ENCODE assay signal across 18 cellular contexts in genomic region chr6:143018955-143019354, GRCh38.
"Had no signal": no experiment of that assay in that cellular context is flagged by ENCODE, and none has a peak within 500 bp of the region (broad histone marks: within the 10 kb centered on the region; RNA-seq: fewer than 3 reads in every experiment).

No MANE protein-coding gene starts in this region.

- H3K9ac ChIP-seq: parathyroid adenoma had no signal

- H2AFZ ChIP-seq: parathyroid adenoma had no signal

- ATAC-seq: activated CD4-positive, alpha-beta T cell treated with anti-CD3 and anti-CD28 coated beads for 36 hours; activated naive CD4-positive, alpha-beta T cell treated with anti-CD3 and anti-CD28 coated beads, Interleukin-2, amount 50 U/mL, for 72 hours; left ventricle myocardium superior; naive thymus-derived CD4-positive, alpha-beta T cell; right lobe of liver; stimulated activated memory B cell treated with anti-CD40 and anti-IgM and Interleukin-4, amounts not matched to agents 10 μg/mL and 1 μg/mL and 100 μg/mL, for 72 hours; WTC11 had no signal

- H3K9me3 ChIP-seq: adrenal gland, right lobe of liver, testis had no signal

- H3K4me3 ChIP-seq: adrenal gland, dorsolateral prefrontal cortex, right lobe of liver, testis had no signal

- DNase-seq: activated CD4-positive, alpha-beta memory T cell treated with anti-CD3 and anti-CD28 coated beads for 36 hours; activated CD4-positive, alpha-beta T cell treated with anti-CD3 and anti-CD28 coated beads for 36 hours; activated gamma-delta T cell treated with Interleukin-2 at 50 U/mL for 16 hours; activated T-cell treated with anti-CD3 and anti-CD28 coated beads for 4 hours; adrenal gland; caudate nucleus; dorsolateral prefrontal cortex; immature natural killer cell; left ventricle myocardium superior; mesendoderm; naive thymus-derived CD4-positive, alpha-beta T cell; right lobe of liver; stimulated activated CD4-positive, alpha-beta T cell treated with anti-CD3 and anti-CD28 coated beads, Interleukin-4, amount 100 ng/mL, for 4 hours; testis had no signal

- H3K27me3 ChIP-seq: adrenal gland, dorsolateral prefrontal cortex, right lobe of liver, testis had no signal

- H3K27ac ChIP-seq: adrenal gland, dorsolateral prefrontal cortex, parathyroid adenoma, right lobe of liver, testis had no signal

- H3K36me3 ChIP-seq: adrenal gland, right lobe of liver had no signal

- H3K79me2 ChIP-seq: parathyroid adenoma had no signal

- H3K4me1 ChIP-seq: adrenal gland, parathyroid adenoma, right lobe of liver, testis had no signal
